9 cellular contexts compared by ENCODE assay signal in genomic region chr5:55868846-55869245, GRCh38. TPM values are rescaled to one million over a fixed set of nuclear protein-coding genes. Genes with fewer than 3 reads are reported as not detected.
DNase-seq lines count a peak whose midpoint lies in the region; ATAC-seq and TF ChIP-seq lines count a peak whose summit lies in the region.
"Had no signal": no experiment of that assay in that cellular context is flagged by ENCODE, and none has a peak within 500 bp of the region (broad histone marks: within the 10 kb centered on the region; RNA-seq: fewer than 3 reads in every experiment).

No MANE protein-coding gene starts in this region.

- no peaks in the 10 kb centered on the region for H3K27me3 ChIP-seq in brain microvascular endothelial cell (replicated peaks)
- no peaks in the 10 kb centered on the region for H3K27me3 ChIP-seq in testis
- H3K27me3 ChIP-seq in gastrocnemius medialis = no peaks in the 10 kb centered on the region
- no peaks in the 10 kb centered on the region for H3K27me3 ChIP-seq in Karpas-422 (ENCODE audit: low read length)

- no peaks in the 10 kb centered on the region for H3K9me3 ChIP-seq in testis
- no peaks in the 10 kb centered on the region for H3K9me3 ChIP-seq in gastrocnemius medialis
- H3K9me3 ChIP-seq in Karpas-422 (ENCODE audit: low read length) = no peaks in the 10 kb centered on the region

- H3K9me2 ChIP-seq in Karpas-422 (replicated peaks; ENCODE audit: insufficient read depth, low read length) = no peaks in the 10 kb centered on the region

- H3K9ac ChIP-seq in Karpas-422 (ENCODE audit: low read length) = no peak overlapping the region

- DNase-seq in DMS53 (lab: John Stamatoyannopoulos, UW) (peak; percentile 62), NCI-H460 (ENCODE audit: extremely low read depth, low read depth) (peak; percentile 30), brain microvascular endothelial cell (peak; percentile 99), sciatic nerve (ENCODE audit: low spot score) (no peak), testis (no peak), gastrocnemius medialis (no peak), Karpas-422 (no peak)

- no peaks in the 10 kb centered on the region for H3K79me2 ChIP-seq in Karpas-422 (ENCODE audit: low read length)

- 41 to 44% methylated on average over 1 of the region's 1 CpG for WGBS in testis, 2 donors

- H2AFZ ChIP-seq in Karpas-422 (ENCODE audit: low read length) = no peak overlapping the region

- ATAC-seq in sciatic nerve = peak; percentile 51
- no peak for ATAC-seq in GM21825 (IDR thresholded peaks at IDR 0.05; ENCODE audit: unreplicated experiment)
- no peak for ATAC-seq in gastrocnemius medialis

- no peaks in the 10 kb centered on the region for H3K36me3 ChIP-seq in brain microvascular endothelial cell (replicated peaks)
- no peaks in the 10 kb centered on the region for H3K36me3 ChIP-seq in testis (ENCODE audit: low read depth, missing control alignments)
- H3K36me3 ChIP-seq in gastrocnemius medialis = no peaks in the 10 kb centered on the region
- H3K36me3 ChIP-seq in Karpas-422 (ENCODE audit: insufficient read depth, low read length) = no peaks in the 10 kb centered on the region

- intact Hi-C loops in sciatic nerve (cut with DNase I) (no loop called here), testis (cut with DNase I; ENCODE audit: low total_unique reads) (no loop called here), gastrocnemius medialis (cut with DNase I; ENCODE audit: low total_unique reads) (no loop called here)

- TF ChIP-seq CTCF in brain microvascular endothelial cell (IDR thresholded peaks at IDR 0.05; ENCODE audit: low read depth, low read length, missing control alignments) (no peak), testis (IDR thresholded peaks at IDR 0.05) (no peak), gastrocnemius medialis (IDR thresholded peaks at IDR 0.05 in 4 of 5, conservative IDR thresholded peaks at IDR 0.05 in 1 of 5) (no peak)

- H4K20me1 ChIP-seq in Karpas-422 (ENCODE audit: insufficient read depth, low read depth, low read length) = no peaks in the 10 kb centered on the region

- H3K27ac ChIP-seq in brain microvascular endothelial cell (peak overlapping the region; percentile 45), testis (no peak overlapping the region), gastrocnemius medialis (no peak overlapping the region), Karpas-422 (ENCODE audit: low read length) (no peak overlapping the region)
- H3K27ac ChIP-seq: SK-N-MC had no signal

- in situ Hi-C loops in brain microvascular endothelial cell (cut with HindIII; ENCODE audit: low pct_ligation_motif_present, low sequenced_read_pairs) (no loop called here), gastrocnemius medialis (cut with MboI; ENCODE audit: low sequenced_read_pairs in 4 of 4) (no loop called here)

- TF ChIP-seq POLR2A in testis (IDR thresholded peaks at IDR 0.05) (no peak), gastrocnemius medialis (IDR thresholded peaks at IDR 0.05) (no peak)

- H3K4me3 ChIP-seq in brain microvascular endothelial cell (ENCODE audit: low read depth, low read length) (no peak overlapping the region), testis (no peak overlapping the region), gastrocnemius medialis (no peak overlapping the region), Karpas-422 (ENCODE audit: low read length) (no peak overlapping the region)
- H3K4me3 ChIP-seq: SK-N-MC had no signal

- H3K4me1 ChIP-seq in testis (no peaks in the 10 kb centered on the region), gastrocnemius medialis (no peaks in the 10 kb centered on the region), Karpas-422 (ENCODE audit: low read length) (no peaks in the 10 kb centered on the region)

- no peak overlapping the region for H3K4me2 ChIP-seq in Karpas-422 (ENCODE audit: low read depth, low read length, poor library complexity, severe bottlenecking)

RNA-seq across cellular contexts. Expression of gene IL31RA, which starts 17.7 kb away (rescaled TPM):
- total RNA-seq in NCI-H460 (2014; rRNA removed; shearing (Covaris generic)) = not detected in 2 replicates
- not detected in 2 replicates for polyA plus RNA-seq in NCI-H460 (2014; cell fraction: nucleus; rRNA removed)
- total RNA-seq in sciatic nerve (not detected), testis (1 to 10 TPM; 2.7 to 3.1 TPM), gastrocnemius medialis (under 1 TPM in 1 of 4 donors, not detected in 3; 0.29 TPM)
- polyA plus RNA-seq in testis (ENCODE audit: insufficient read depth, low read depth, low replicate concordance) = 3.9 TPM
- not detected in 2 replicates for total RNA-seq in Karpas-422 (2014; rRNA removed; shearing (Covaris generic); ENCODE audit: low replicate concordance)

Comparison
In these comparisons a context has a peak if more than half of its experiments do, and no peak if none do; other contexts are left out.
1. DNase-seq: peak in DMS53 (single experiment), NCI-H460 (single experiment) and brain microvascular endothelial cell (single experiment); none in sciatic nerve (single experiment), testis (single experiment), gastrocnemius medialis (0 of 2) and Karpas-422 (single experiment).